In genomic region chr6:157552171-157552747, GRCh38 we compare ENCODE assay signal across 1 cellular context.
TF ChIP-seq lines count a peak whose summit lies in the region.

No MANE protein-coding gene starts in this region.

TF ChIP-seq in H1, 55 proteins besides CTCF, POLR2A, EP300 and RAD21:
- TF ChIP-seq JUN (IDR thresholded peaks at IDR 0.05; ENCODE audit: low read depth, low read length) (no peak), SP4 (IDR thresholded peaks at IDR 0.05; ENCODE audit: low read length) (no peak), CBX5 (IDR thresholded peaks at IDR 0.05; ENCODE audit: low read depth, low read length) (no peak), CTBP2 (IDR thresholded peaks at IDR 0.05; ENCODE audit: borderline replicate concordance, insufficient read depth, insufficient read length, low read length) (peak; percentile 96), TEAD4 (IDR thresholded peaks at IDR 0.05; ENCODE audit: low read depth, low read length) (no peak), SIX5 (IDR thresholded peaks at IDR 0.05; ENCODE audit: low read depth, low read length) (no peak), SAP30 (IDR thresholded peaks at IDR 0.05; ENCODE audit: insufficient read depth, insufficient replicate concordance, low read length) (no peak), CEBPB (IDR thresholded peaks at IDR 0.05; ENCODE audit: low read depth, low read length) (no peak), SUZ12 (IDR thresholded peaks at IDR 0.05; ENCODE audit: low read length) (no peak), CREB1 (IDR thresholded peaks at IDR 0.05) (no peak), TCF12 (IDR thresholded peaks at IDR 0.05; ENCODE audit: low read depth, low read length) (peak; percentile 93; the same call in 1 of the 2 replicates), CBX8 (IDR thresholded peaks at IDR 0.05; ENCODE audit: borderline replicate concordance, low read depth, low read length) (no peak), RBBP5 (IDR thresholded peaks at IDR 0.05; ENCODE audit: borderline replicate concordance, low read depth, low read length) (0 out of 2 replicates have a peak, but pooled peaks have one; percentile 19), NANOG (IDR thresholded peaks at IDR 0.05; ENCODE audit: insufficient read depth, low read depth, low read length, poor library complexity, severe bottlenecking) (peak; percentile 92), CHD2 (IDR thresholded peaks at IDR 0.05; ENCODE audit: low read length) (no peak; the same call in 1 of the 2 replicates), JUND (IDR thresholded peaks at IDR 0.05; ENCODE audit: low read length) (no peak; the same call in 1 of the 2 replicates), CHD7 (IDR thresholded peaks at IDR 0.05; ENCODE audit: insufficient replicate concordance, low read length) (no peak), POLR2AphosphoS5 (IDR thresholded peaks at IDR 0.05; ENCODE audit: low read depth, low read length) (peak; percentile 55; the same call in 1 of the 2 replicates), RFX5 (IDR thresholded peaks at IDR 0.05; ENCODE audit: borderline replicate concordance, low read depth, low read length) (no peak), KDM5A (IDR thresholded peaks at IDR 0.05; ENCODE audit: low read length) (no peak), HDAC2 (IDR thresholded peaks at IDR 0.05; ENCODE audit: borderline replicate concordance in 1 of 2, low read depth in 2 of 2, low read length in 2 of 2) (peak; percentile 83 to 98), USF2 (IDR thresholded peaks at IDR 0.05; ENCODE audit: low read length) (no peak), TAF7 (optimal IDR thresholded peaks at IDR 0.05; ENCODE audit: borderline replicate concordance, low read depth, low read length) (no peak), MAX (IDR thresholded peaks at IDR 0.05) (peak; percentile 86), RNF2 (IDR thresholded peaks at IDR 0.05; ENCODE audit: borderline replicate concordance, low read depth, low read length, missing control alignments, poor library complexity, severe bottlenecking) (no peak), NRF1 (IDR thresholded peaks at IDR 0.05; ENCODE audit: low read depth, low read length) (no peak), TAF1 (IDR thresholded peaks at IDR 0.05; ENCODE audit: low read depth, low read length) (0 out of 2 replicates have a peak, but pooled peaks have one; percentile 34), BRCA1 (IDR thresholded peaks at IDR 0.05; ENCODE audit: low read depth, low read length) (no peak), ATF3 (IDR thresholded peaks at IDR 0.05; ENCODE audit: insufficient read depth, low read depth, low read length) (no peak), TBP (IDR thresholded peaks at IDR 0.05; ENCODE audit: low read depth, low read length) (peak; percentile 65; the same call in 1 of the 2 replicates), BCL11A (IDR thresholded peaks at IDR 0.05; ENCODE audit: low read depth in 2 of 2, low read length in 2 of 2) (peak; percentile 14 to 15), EZH2 (IDR thresholded peaks at IDR 0.05; ENCODE audit: low read depth, low read length, severe bottlenecking) (no peak), SP2 (IDR thresholded peaks at IDR 0.05; ENCODE audit: low read length) (no peak), HDAC6 (IDR thresholded peaks at IDR 0.05; ENCODE audit: low read depth, low read length) (no peak), SP1 (IDR thresholded peaks at IDR 0.05; ENCODE audit: low read depth, low read length) (peak; percentile 76), YY1 (IDR thresholded peaks at IDR 0.05; ENCODE audit: low read depth, low read length) (peak; percentile 74; the same call in 1 of the 2 replicates), SIN3A (conservative IDR thresholded peaks at IDR 0.05 in 1 of 2, IDR thresholded peaks at IDR 0.05 in 1 of 2; ENCODE audit: low read depth in 1 of 2, low read length in 2 of 2) (0 out of 4 replicates have a peak, but pooled peaks have one; percentile 39 to 42), EGR1 (IDR thresholded peaks at IDR 0.05; ENCODE audit: borderline replicate concordance, low read depth, low read length) (0 out of 2 replicates have a peak, but pooled peaks have one; percentile 41), GABPA (IDR thresholded peaks at IDR 0.05; ENCODE audit: borderline replicate concordance, insufficient read depth, low read length) (no peak), KDM4A (IDR thresholded peaks at IDR 0.05; ENCODE audit: low read depth, low read length, severe bottlenecking) (no peak), E2F6 (IDR thresholded peaks at IDR 0.05) (peak; percentile 62; the same call in 1 of the 2 replicates), BACH1 (IDR thresholded peaks at IDR 0.05; ENCODE audit: low read length) (peak; percentile 68), POU5F1 (IDR thresholded peaks at IDR 0.05; ENCODE audit: low read depth, low read length) (no peak), RXRA (IDR thresholded peaks at IDR 0.05; ENCODE audit: insufficient read depth, low read depth, low read length) (no peak), ATF2 (IDR thresholded peaks at IDR 0.05; ENCODE audit: low read length) (no peak), MAFK (IDR thresholded peaks at IDR 0.05; ENCODE audit: low read depth, low read length) (no peak), GTF2F1 (IDR thresholded peaks at IDR 0.05; ENCODE audit: borderline replicate concordance, low read depth, low read length) (no peak), PHF8 (conservative IDR thresholded peaks at IDR 0.05; ENCODE audit: low read depth, low read length) (no peak), KDM1A (IDR thresholded peaks at IDR 0.05; ENCODE audit: borderline replicate concordance, low read length) (peak; percentile 71; the same call in 1 of the 2 replicates), SRF (IDR thresholded peaks at IDR 0.05; ENCODE audit: low read depth, low read length) (no peak), CHD1 (IDR thresholded peaks at IDR 0.05; ENCODE audit: low read depth, low read length) (no peak), SIRT6 (IDR thresholded peaks at IDR 0.05; ENCODE audit: low read length) (no peak)
